Comparison of ENCODE assay signal across 1 cellular context in genomic region chr19:55279773-55280643, GRCh38.
TF ChIP-seq lines count a peak whose summit lies in the region.

Gene HSPBP1, minus strand, starts transcription at chr19:55280110. Its CDS starts 502 bp downstream, at chr19:55279608.

TF ChIP-seq in HEK293, 187 proteins besides CTCF, POLR2A, EP300 and RAD21 (continued from another document and continues in another):
- TF ChIP-seq ZBTB49 (tag by site-specific recombination; IDR thresholded peaks at IDR 0.05; ENCODE audit: low read depth) (no peak), PBX3 (CRISPR knock-in tag; IDR thresholded peaks at IDR 0.05) (peak; percentile 67; the same call in 1 of the 2 replicates), ZNF350 (tag by site-specific recombination; IDR thresholded peaks at IDR 0.05) (no peak), ZNF23 (tag by site-specific recombination; IDR thresholded peaks at IDR 0.05; ENCODE audit: borderline replicate concordance) (no peak), ZNF221 (tag by site-specific recombination; IDR thresholded peaks at IDR 0.05; ENCODE audit: borderline replicate concordance) (no peak), ZBTB26 (tag by site-specific recombination; optimal IDR thresholded peaks at IDR 0.05) (peak; percentile 23), ZNF777 (tag by site-specific recombination; IDR thresholded peaks at IDR 0.05; ENCODE audit: borderline replicate concordance) (no peak), GFI1B (tag by site-specific recombination; IDR thresholded peaks at IDR 0.05) (no peak), ZNF548 (tag by site-specific recombination; IDR thresholded peaks at IDR 0.05) (no peak), GLIS1 (tag by site-specific recombination; IDR thresholded peaks at IDR 0.05) (no peak; the same call in 1 of the 2 replicates), ZNF132 (tag by site-specific recombination; IDR thresholded peaks at IDR 0.05; ENCODE audit: borderline replicate concordance) (no peak), ZNF76 (tag by site-specific recombination; IDR thresholded peaks at IDR 0.05; ENCODE audit: borderline replicate concordance, low read depth) (peak; percentile 43; the same call in 1 of the 2 replicates), ZNF530 (tag by site-specific recombination; IDR thresholded peaks at IDR 0.05; ENCODE audit: low read depth) (no peak), ZNF555 (tag by site-specific recombination; conservative IDR thresholded peaks at IDR 0.05) (no peak), ZNF211 (tag by site-specific recombination; IDR thresholded peaks at IDR 0.05; ENCODE audit: low read depth) (no peak), ZNF792 (tag by site-specific recombination; IDR thresholded peaks at IDR 0.05) (no peak), ZBTB1 (tag by site-specific recombination; IDR thresholded peaks at IDR 0.05) (no peak), ZBTB44 (tag by site-specific recombination; IDR thresholded peaks at IDR 0.05) (no peak), ZNF692 (tag by site-specific recombination; IDR thresholded peaks at IDR 0.05) (peak; percentile 60), TSHZ1 (tag by site-specific recombination; IDR thresholded peaks at IDR 0.05; ENCODE audit: borderline replicate concordance) (no peak), ZNF624 (tag by site-specific recombination; IDR thresholded peaks at IDR 0.05) (no peak), REST (tag by site-specific recombination; IDR thresholded peaks at IDR 0.05) (no peak), ZNF248 (tag by site-specific recombination; IDR thresholded peaks at IDR 0.05) (no peak), ZNF610 (tag by site-specific recombination; IDR thresholded peaks at IDR 0.05; ENCODE audit: borderline replicate concordance) (no peak), ZNF398 (tag by site-specific recombination; IDR thresholded peaks at IDR 0.05) (no peak), ZNF518A (tag by site-specific recombination; conservative IDR thresholded peaks at IDR 0.05; ENCODE audit: low read depth) (peak; percentile 98), ZNF24 (tag by site-specific recombination; IDR thresholded peaks at IDR 0.05) (0 out of 2 replicates have a peak, but pooled peaks have one; percentile 39), ZNF560 (tag by site-specific recombination; IDR thresholded peaks at IDR 0.05; ENCODE audit: borderline replicate concordance) (no peak), ZNF292 (tag by site-specific recombination; IDR thresholded peaks at IDR 0.05; ENCODE audit: borderline replicate concordance, low read depth) (no peak)
